14 cellular contexts compared by ENCODE assay signal in the genomic region with DNA sequence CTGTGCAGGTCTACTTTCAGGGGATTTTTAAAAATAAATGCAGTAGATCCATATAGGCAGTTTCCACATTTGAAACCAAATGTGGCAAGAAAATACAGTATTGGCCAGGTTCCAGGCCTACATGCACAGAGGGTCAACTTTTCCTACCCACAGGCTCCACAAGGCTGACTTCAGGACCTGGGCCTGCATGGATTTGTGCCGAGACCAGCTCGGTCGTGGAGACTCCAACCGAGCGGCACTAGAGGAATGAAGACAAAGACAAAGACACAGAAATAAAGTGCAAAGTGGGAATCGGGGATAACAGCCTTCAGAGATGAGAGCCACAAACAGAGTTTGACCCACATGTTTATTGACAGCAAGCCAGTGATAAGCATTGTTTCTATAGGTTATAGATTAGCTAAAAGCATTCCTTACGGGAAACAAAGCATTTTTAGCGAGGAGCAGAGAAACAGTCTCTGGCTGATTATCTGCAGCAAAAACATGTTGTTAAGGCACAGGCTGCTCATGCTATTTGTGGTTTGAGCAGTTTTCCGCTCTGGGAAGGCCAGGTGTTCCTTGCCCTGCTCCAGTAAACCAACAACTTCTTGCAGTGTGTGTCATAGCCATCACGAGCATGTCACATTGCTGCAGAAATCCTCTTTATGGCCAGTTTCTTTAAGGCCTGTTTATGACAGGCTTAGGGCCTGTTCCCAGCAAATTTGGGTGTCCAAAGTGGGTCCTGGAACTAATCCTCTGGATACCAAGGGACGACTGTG. TPM values are rescaled to one million over a fixed set of nuclear protein-coding genes. Genes with fewer than 3 reads are reported as not detected.
A peak's percentile ranks its signal among the peaks of the same experiment; 100 is the strongest.
DNase-seq lines count a peak whose midpoint lies in the region; ATAC-seq lines count a peak whose summit lies in the region.
"Had no signal": no experiment of that assay in that cellular context is flagged by ENCODE, and none has a peak within 500 bp of the region (broad histone marks: within the 10 kb centered on the region; RNA-seq: fewer than 3 reads in every experiment).

No MANE protein-coding gene starts in this region.

- H3K27ac Mint-ChIP-seq in activated T-cell treated with anti-CD3 and anti-CD28 coated beads, Interleukin-2, amount 50 U/mL, for 72 hours = no peak overlapping the region
- H3K27ac Mint-ChIP-seq: CD4-positive, alpha-beta memory T cell had no signal

- peaks cover 9 to 16% of the 10 kb centered on the region in 2 donors for H3K9me3 Mint-ChIP-seq in activated T-cell treated with anti-CD3 and anti-CD28 coated beads, Interleukin-2, amount 50 U/mL, for 72 hours

- peak overlapping the region; percentile 49 for H3K27ac ChIP-seq in substantia nigra (ENCODE audit: low read depth, low read length, poor library complexity, severe bottlenecking)

- no peaks in the 10 kb centered on the region for H3K27me3 Mint-ChIP-seq in activated T-cell treated with anti-CD3 and anti-CD28 coated beads, Interleukin-2, amount 50 U/mL, for 72 hours (ENCODE audit: low read depth)
- H3K27me3 Mint-ChIP-seq: CD4-positive, alpha-beta memory T cell had no signal

- H3K4me1 Mint-ChIP-seq in activated T-cell treated with anti-CD3 and anti-CD28 coated beads, Interleukin-2, amount 50 U/mL, for 72 hours (ENCODE audit: low read depth) = no peaks in the 10 kb centered on the region
- H3K4me1 Mint-ChIP-seq: CD4-positive, alpha-beta memory T cell had no signal

- peaks cover 0 to 4% of the 10 kb centered on the region in 2 donors for H3K36me3 Mint-ChIP-seq in activated T-cell treated with anti-CD3 and anti-CD28 coated beads, Interleukin-2, amount 50 U/mL, for 72 hours (ENCODE audit: insufficient read depth in 2 of 2)
- H3K36me3 Mint-ChIP-seq: CD4-positive, alpha-beta memory T cell had no signal

- no peak for ATAC-seq in activated T-cell treated with anti-CD3 and anti-CD28 coated beads, Interleukin-2, amount 50 U/mL, for 72 hours (replicated peaks in 1 of 2)
- no peak for ATAC-seq in GM19395 (IDR thresholded peaks at IDR 0.05; ENCODE audit: unreplicated experiment)

- H3K4me3 Mint-ChIP-seq in activated T-cell treated with anti-CD3 and anti-CD28 coated beads, Interleukin-2, amount 50 U/mL, for 72 hours = no peak overlapping the region
- H3K4me3 Mint-ChIP-seq: CD4-positive, alpha-beta memory T cell had no signal

- peak; percentile 24 for DNase-seq in HT1080 (ENCODE audit: low read depth)
- DNase-seq in RPMI8226 = peak; percentile 57
- DNase-seq in globus pallidus (ENCODE audit: low spot score) = peak; percentile 15
- DNase-seq in substantia nigra (lab: John Stamatoyannopoulos, UW) = peak in 1 of 49 donors; percentile 3
- no peak for DNase-seq in activated T-cell treated with anti-CD3 and anti-CD28 coated beads, Interleukin-2, amount 50 U/mL, for 72 hours
- DNase-seq in islet precursor cell = no peak
- DNase-seq: AML-193; CD4-positive, alpha-beta memory T cell; DMS 273 treated with DMSO at 0.1 percent for 48 hours; NCI-H1436; NCI-H2081; NCI-H524; OCI-M1 had no signal

RNA-seq across cellular contexts. Expression of a gene that starts 52.6 kb away (rescaled TPM):
- total RNA-seq in HT1080 (2014; rRNA removed; shearing (Covaris generic)) = 11.5 and 13.6 TPM in 2 replicates
- polyA plus RNA-seq in HT1080 (2015; cell fraction: cytosol; rRNA removed) = 8.9 and 20.3 TPM in 2 replicates
- polyA plus RNA-seq in HT1080 (2015; cell fraction: nucleus; rRNA removed) = 28.2 and 37.2 TPM in 2 replicates
- 10 to 100 TPM; 23.7 to 25.3 TPM for total RNA-seq in activated T-cell treated with anti-CD3 and anti-CD28 coated beads, Interleukin-2, amount 50 U/mL, for 72 hours

Comparison
In these comparisons a context has a peak if more than half of its experiments do, and no peak if none do; other contexts are left out.
1. DNase-seq: peak in HT1080 (single experiment), RPMI8226 (single experiment) and globus pallidus (single experiment); none in activated T-cell treated with anti-CD3 and anti-CD28 coated beads, Interleukin-2, amount 50 U/mL, for 72 hours (0 of 2) and islet precursor cell (single experiment).